ENCODE assay signal across 1 cellular context in the genomic region with DNA sequence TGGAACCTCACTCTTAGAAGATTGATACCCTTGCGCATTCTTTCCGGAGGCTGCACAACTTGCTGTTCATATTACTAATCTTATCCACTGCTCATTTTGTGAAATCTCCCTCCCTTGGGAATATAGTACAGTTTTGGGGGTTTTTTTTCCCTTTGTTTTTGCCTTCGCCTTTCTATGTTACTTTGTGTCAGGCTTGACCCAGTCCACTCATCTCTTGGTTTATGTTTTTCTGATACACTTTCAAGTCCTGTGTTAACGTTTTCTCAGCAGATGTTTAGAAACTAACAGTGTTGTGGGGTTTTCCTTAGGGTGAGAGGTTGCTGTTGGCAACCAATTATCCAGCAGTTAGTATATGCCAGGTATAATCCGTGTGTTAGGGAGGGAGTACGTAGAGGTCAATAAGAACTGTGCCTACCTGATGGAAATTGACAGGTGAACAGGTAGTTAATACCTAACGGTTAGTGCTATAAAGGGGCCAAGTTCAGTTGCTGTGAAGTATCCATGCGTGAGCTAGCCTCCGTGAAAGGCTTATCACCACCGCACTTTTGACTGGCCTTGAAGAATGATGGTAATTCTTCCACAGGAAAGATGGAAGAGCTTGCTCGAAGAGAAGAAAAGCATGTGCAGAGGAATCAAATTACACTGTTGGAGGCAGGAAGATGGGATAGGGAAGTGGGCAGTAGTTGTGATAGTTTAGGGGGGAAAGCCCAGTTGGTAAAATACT.
TF ChIP-seq lines count a peak whose summit lies in the region.

No MANE protein-coding gene starts in this region.

TF ChIP-seq in K562, 482 proteins besides CTCF, POLR2A, EP300 and RAD21 (continues in another document):
- TF ChIP-seq EP400 (IDR thresholded peaks at IDR 0.05) (peak; percentile 52; the same call in 1 of the 2 replicates), TAL1 (IDR thresholded peaks at IDR 0.05) (peak; percentile 11; the same call in 1 of the 2 replicates), ZFP36 (IDR thresholded peaks at IDR 0.05; ENCODE audit: low read depth, low read length, partially characterized antibody) (no peak), TAF7 (tag; IDR thresholded peaks at IDR 0.05) (peak; percentile 75; the same call in 1 of the 2 replicates), POLR2AphosphoS5 (IDR thresholded peaks at IDR 0.05; ENCODE audit: control insufficient read depth, insufficient read depth, low read depth, low read length) (0 out of 2 replicates have a peak, but pooled peaks have one; percentile 28), SIN3B (IDR thresholded peaks at IDR 0.05; ENCODE audit: low read depth) (no peak), BDP1 (IDR thresholded peaks at IDR 0.05; ENCODE audit: insufficient read depth, insufficient read length) (no peak), DPF2 (IDR thresholded peaks at IDR 0.05) (peak; percentile 17; the same call in 1 of the 2 replicates), ZNF551 (CRISPR knock-in tag; IDR thresholded peaks at IDR 0.05) (no peak), ERF (CRISPR knock-in tag; IDR thresholded peaks at IDR 0.05) (0 out of 2 replicates have a peak, but pooled peaks have one; percentile 18), ZNF124 (CRISPR knock-in tag; IDR thresholded peaks at IDR 0.05) (no peak), SMARCA5 (IDR thresholded peaks at IDR 0.05) (no peak), ASH1L (IDR thresholded peaks at IDR 0.05; ENCODE audit: borderline replicate concordance, low read depth, partially characterized antibody) (peak; percentile 12), TCF3 (CRISPR knock-in tag; IDR thresholded peaks at IDR 0.05) (peak; percentile 18; the same call in 1 of the 2 replicates), KAT7 (CRISPR knock-in tag; IDR thresholded peaks at IDR 0.05; ENCODE audit: borderline replicate concordance) (peak; percentile 92; the same call in 1 of the 2 replicates), MIER1 (IDR thresholded peaks at IDR 0.05; ENCODE audit: low read depth) (no peak), HLTF (IDR thresholded peaks at IDR 0.05) (0 out of 2 replicates have a peak, but pooled peaks have one; percentile 8), CTBP1 (IDR thresholded peaks at IDR 0.05; ENCODE audit: borderline replicate concordance) (peak; percentile 29; the same call in 1 of the 2 replicates), ATF1 (CRISPR knock-in tag; IDR thresholded peaks at IDR 0.05) (no peak), ATF1 (tag; IDR thresholded peaks at IDR 0.05) (0 out of 2 replicates have a peak, but pooled peaks have one; percentile 12), RFX1 (IDR thresholded peaks at IDR 0.05) (peak; percentile 73), MEIS2 (IDR thresholded peaks at IDR 0.05; ENCODE audit: partially characterized antibody) (no peak), GABPA (tag; conservative IDR thresholded peaks at IDR 0.05; ENCODE audit: low read depth) (peak; percentile 29; the same call in 1 of the 2 replicates), SIN3A (IDR thresholded peaks at IDR 0.05; ENCODE audit: borderline replicate concordance in 2 of 2, control insufficient read depth in 1 of 2, low read depth in 2 of 2, low read length in 2 of 2) (0 out of 4 replicates have a peak, but pooled peaks of 1 of the 2 experiments have one; percentile 10), MYC (IDR thresholded peaks at IDR 0.05; ENCODE audit: low read depth, low read length) (peak; percentile 67), MYC (CRISPR knock-in tag; IDR thresholded peaks at IDR 0.05; ENCODE audit: borderline replicate concordance, low read depth) (0 out of 2 replicates have a peak, but pooled peaks have one; percentile 18), THRAP3 (IDR thresholded peaks at IDR 0.05; ENCODE audit: borderline replicate concordance) (0 out of 2 replicates have a peak, but pooled peaks have one; percentile 74), TGIF2 (CRISPR knock-in tag; IDR thresholded peaks at IDR 0.05) (0 out of 2 replicates have a peak, but pooled peaks have one; percentile 14)
- TF ChIP-seq, protein P1, sequence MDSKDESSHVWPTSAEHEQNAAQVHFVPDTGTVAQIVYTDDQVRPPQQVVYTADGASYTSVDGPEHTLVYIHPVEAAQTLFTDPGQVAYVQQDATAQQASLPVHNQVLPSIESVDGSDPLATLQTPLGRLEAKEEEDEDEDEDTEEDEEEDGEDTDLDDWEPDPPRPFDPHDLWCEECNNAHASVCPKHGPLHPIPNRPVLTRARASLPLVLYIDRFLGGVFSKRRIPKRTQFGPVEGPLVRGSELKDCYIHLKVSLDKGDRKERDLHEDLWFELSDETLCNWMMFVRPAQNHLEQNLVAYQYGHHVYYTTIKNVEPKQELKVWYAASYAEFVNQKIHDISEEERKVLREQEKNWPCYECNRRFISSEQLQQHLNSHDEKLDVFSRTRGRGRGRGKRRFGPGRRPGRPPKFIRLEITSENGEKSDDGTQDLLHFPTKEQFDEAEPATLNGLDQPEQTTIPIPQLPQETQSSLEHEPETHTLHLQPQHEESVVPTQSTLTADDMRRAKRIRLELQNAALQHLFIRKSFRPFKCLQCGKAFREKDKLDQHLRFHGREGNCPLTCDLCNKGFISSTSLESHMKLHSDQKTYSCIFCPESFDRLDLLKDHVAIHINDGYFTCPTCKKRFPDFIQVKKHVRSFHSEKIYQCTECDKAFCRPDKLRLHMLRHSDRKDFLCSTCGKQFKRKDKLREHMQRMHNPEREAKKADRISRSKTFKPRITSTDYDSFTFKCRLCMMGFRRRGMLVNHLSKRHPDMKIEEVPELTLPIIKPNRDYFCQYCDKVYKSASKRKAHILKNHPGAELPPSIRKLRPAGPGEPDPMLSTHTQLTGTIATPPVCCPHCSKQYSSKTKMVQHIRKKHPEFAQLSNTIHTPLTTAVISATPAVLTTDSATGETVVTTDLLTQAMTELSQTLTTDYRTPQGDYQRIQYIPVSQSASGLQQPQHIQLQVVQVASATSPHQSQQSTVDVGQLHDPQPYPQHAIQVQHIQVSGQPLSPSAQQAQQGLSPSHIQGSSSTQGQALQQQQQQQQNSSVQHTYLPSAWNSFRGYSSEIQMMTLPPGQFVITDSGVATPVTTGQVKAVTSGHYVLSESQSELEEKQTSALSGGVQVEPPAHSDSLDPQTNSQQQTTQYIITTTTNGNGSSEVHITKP (IDR thresholded peaks at IDR 0.05; ENCODE audit: partially characterized antibody), result peak; percentile 83
- TF ChIP-seq, protein P2, sequence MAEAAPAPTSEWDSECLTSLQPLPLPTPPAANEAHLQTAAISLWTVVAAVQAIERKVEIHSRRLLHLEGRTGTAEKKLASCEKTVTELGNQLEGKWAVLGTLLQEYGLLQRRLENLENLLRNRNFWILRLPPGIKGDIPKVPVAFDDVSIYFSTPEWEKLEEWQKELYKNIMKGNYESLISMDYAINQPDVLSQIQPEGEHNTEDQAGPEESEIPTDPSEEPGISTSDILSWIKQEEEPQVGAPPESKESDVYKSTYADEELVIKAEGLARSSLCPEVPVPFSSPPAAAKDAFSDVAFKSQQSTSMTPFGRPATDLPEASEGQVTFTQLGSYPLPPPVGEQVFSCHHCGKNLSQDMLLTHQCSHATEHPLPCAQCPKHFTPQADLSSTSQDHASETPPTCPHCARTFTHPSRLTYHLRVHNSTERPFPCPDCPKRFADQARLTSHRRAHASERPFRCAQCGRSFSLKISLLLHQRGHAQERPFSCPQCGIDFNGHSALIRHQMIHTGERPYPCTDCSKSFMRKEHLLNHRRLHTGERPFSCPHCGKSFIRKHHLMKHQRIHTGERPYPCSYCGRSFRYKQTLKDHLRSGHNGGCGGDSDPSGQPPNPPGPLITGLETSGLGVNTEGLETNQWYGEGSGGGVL (CRISPR knock-in tag; IDR thresholded peaks at IDR 0.05), result no peak
- TF ChIP-seq, protein P3, sequence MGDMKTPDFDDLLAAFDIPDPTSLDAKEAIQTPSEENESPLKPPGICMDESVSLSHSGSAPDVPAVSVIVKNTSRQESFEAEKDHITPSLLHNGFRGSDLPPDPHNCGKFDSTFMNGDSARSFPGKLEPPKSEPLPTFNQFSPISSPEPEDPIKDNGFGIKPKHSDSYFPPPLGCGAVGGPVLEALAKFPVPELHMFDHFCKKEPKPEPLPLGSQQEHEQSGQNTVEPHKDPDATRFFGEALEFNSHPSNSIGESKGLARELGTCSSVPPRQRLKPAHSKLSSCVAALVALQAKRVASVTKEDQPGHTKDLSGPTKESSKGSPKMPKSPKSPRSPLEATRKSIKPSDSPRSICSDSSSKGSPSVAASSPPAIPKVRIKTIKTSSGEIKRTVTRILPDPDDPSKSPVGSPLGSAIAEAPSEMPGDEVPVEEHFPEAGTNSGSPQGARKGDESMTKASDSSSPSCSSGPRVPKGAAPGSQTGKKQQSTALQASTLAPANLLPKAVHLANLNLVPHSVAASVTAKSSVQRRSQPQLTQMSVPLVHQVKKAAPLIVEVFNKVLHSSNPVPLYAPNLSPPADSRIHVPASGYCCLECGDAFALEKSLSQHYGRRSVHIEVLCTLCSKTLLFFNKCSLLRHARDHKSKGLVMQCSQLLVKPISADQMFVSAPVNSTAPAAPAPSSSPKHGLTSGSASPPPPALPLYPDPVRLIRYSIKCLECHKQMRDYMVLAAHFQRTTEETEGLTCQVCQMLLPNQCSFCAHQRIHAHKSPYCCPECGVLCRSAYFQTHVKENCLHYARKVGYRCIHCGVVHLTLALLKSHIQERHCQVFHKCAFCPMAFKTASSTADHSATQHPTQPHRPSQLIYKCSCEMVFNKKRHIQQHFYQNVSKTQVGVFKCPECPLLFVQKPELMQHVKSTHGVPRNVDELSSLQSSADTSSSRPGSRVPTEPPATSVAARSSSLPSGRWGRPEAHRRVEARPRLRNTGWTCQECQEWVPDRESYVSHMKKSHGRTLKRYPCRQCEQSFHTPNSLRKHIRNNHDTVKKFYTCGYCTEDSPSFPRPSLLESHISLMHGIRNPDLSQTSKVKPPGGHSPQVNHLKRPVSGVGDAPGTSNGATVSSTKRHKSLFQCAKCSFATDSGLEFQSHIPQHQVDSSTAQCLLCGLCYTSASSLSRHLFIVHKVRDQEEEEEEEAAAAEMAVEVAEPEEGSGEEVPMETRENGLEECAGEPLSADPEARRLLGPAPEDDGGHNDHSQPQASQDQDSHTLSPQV (IDR thresholded peaks at IDR 0.05), result peak; percentile 54; the same call in 1 of the 2 replicates
- TF ChIP-seq, protein P4, sequence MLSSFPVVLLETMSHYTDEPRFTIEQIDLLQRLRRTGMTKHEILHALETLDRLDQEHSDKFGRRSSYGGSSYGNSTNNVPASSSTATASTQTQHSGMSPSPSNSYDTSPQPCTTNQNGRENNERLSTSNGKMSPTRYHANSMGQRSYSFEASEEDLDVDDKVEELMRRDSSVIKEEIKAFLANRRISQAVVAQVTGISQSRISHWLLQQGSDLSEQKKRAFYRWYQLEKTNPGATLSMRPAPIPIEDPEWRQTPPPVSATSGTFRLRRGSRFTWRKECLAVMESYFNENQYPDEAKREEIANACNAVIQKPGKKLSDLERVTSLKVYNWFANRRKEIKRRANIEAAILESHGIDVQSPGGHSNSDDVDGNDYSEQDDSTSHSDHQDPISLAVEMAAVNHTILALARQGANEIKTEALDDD (IDR thresholded peaks at IDR 0.05), result 0 out of 2 replicates have a peak, but pooled peaks have one; percentile 22
- TF ChIP-seq, protein P5, sequence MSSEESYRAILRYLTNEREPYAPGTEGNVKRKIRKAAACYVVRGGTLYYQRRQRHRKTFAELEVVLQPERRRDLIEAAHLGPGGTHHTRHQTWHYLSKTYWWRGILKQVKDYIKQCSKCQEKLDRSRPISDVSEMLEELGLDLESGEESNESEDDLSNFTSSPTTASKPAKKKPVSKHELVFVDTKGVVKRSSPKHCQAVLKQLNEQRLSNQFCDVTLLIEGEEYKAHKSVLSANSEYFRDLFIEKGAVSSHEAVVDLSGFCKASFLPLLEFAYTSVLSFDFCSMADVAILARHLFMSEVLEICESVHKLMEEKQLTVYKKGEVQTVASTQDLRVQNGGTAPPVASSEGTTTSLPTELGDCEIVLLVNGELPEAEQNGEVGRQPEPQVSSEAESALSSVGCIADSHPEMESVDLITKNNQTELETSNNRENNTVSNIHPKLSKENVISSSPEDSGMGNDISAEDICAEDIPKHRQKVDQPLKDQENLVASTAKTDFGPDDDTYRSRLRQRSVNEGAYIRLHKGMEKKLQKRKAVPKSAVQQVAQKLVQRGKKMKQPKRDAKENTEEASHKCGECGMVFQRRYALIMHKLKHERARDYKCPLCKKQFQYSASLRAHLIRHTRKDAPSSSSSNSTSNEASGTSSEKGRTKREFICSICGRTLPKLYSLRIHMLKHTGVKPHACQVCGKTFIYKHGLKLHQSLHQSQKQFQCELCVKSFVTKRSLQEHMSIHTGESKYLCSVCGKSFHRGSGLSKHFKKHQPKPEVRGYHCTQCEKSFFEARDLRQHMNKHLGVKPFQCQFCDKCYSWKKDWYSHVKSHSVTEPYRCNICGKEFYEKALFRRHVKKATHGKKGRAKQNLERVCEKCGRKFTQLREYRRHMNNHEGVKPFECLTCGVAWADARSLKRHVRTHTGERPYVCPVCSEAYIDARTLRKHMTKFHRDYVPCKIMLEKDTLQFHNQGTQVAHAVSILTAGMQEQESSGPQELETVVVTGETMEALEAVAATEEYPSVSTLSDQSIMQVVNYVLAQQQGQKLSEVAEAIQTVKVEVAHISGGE (CRISPR knock-in tag; IDR thresholded peaks at IDR 0.05), result peak in 1 of 3 experiments; percentile 4; a peak in 1 of 6 replicates
- TF ChIP-seq, protein P6, sequence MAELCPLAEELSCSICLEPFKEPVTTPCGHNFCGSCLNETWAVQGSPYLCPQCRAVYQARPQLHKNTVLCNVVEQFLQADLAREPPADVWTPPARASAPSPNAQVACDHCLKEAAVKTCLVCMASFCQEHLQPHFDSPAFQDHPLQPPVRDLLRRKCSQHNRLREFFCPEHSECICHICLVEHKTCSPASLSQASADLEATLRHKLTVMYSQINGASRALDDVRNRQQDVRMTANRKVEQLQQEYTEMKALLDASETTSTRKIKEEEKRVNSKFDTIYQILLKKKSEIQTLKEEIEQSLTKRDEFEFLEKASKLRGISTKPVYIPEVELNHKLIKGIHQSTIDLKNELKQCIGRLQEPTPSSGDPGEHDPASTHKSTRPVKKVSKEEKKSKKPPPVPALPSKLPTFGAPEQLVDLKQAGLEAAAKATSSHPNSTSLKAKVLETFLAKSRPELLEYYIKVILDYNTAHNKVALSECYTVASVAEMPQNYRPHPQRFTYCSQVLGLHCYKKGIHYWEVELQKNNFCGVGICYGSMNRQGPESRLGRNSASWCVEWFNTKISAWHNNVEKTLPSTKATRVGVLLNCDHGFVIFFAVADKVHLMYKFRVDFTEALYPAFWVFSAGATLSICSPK (IDR thresholded peaks at IDR 0.05; ENCODE audit: borderline replicate concordance), result peak; percentile 94; the same call in 1 of the 2 replicates
- TF ChIP-seq, protein P7, sequence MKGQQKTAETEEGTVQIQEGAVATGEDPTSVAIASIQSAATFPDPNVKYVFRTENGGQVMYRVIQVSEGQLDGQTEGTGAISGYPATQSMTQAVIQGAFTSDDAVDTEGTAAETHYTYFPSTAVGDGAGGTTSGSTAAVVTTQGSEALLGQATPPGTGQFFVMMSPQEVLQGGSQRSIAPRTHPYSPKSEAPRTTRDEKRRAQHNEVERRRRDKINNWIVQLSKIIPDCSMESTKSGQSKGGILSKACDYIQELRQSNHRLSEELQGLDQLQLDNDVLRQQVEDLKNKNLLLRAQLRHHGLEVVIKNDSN (CRISPR knock-in tag; IDR thresholded peaks at IDR 0.05), result no peak
- TF ChIP-seq, protein P8, sequence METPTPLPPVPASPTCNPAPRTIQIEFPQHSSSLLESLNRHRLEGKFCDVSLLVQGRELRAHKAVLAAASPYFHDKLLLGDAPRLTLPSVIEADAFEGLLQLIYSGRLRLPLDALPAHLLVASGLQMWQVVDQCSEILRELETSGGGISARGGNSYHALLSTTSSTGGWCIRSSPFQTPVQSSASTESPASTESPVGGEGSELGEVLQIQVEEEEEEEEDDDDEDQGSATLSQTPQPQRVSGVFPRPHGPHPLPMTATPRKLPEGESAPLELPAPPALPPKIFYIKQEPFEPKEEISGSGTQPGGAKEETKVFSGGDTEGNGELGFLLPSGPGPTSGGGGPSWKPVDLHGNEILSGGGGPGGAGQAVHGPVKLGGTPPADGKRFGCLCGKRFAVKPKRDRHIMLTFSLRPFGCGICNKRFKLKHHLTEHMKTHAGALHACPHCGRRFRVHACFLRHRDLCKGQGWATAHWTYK (CRISPR knock-in tag; IDR thresholded peaks at IDR 0.05), result 0 out of 2 replicates have a peak, but pooled peaks have one; percentile 21
